In genomic region chr2:27154481-27154880, GRCh38 we compare ENCODE assay signal across 1 cellular context.
TF ChIP-seq lines count a peak whose summit lies in the region.

No MANE protein-coding gene starts in this region.

TF ChIP-seq in GM23338, 12 proteins besides CTCF, POLR2A, EP300 and RAD21 (continued from another document):
- TF ChIP-seq ZNF462 (CRISPR knock-in tag; IDR thresholded peaks at IDR 0.05), result no peak
- TF ChIP-seq ETS1 (IDR thresholded peaks at IDR 0.05), result no peak
- TF ChIP-seq EZH2 (IDR thresholded peaks at IDR 0.05; ENCODE audit: low read depth, unreplicated experiment), result no peak
- no peak for TF ChIP-seq EZH2phosphoT487 (IDR thresholded peaks at IDR 0.05; ENCODE audit: unreplicated experiment)
- no peak for TF ChIP-seq ZNF114 (CRISPR knock-in tag; IDR thresholded peaks at IDR 0.05)
- TF ChIP-seq CREB1 (CRISPR knock-in tag; IDR thresholded peaks at IDR 0.05; ENCODE audit: low read depth), result no peak
- TF ChIP-seq JUNB (IDR thresholded peaks at IDR 0.05; ENCODE audit: unreplicated experiment), result no peak
